ENCODE assay signal across 8 cellular contexts in genomic region chr3:116140100-116140689, GRCh38.
DNase-seq lines count a peak whose midpoint lies in the region; ATAC-seq and TF ChIP-seq lines count a peak whose summit lies in the region.

No MANE protein-coding gene starts in this region.

- H3K4me3 ChIP-seq in cardiac muscle cell (no peak overlapping the region), right cardiac atrium (ENCODE audit: low read length) (no peak overlapping the region), fibroblast of the aortic adventitia (ENCODE audit: low read depth, low read length) (no peak overlapping the region), suprapubic skin (no peak overlapping the region)

- H3K4me3 Mint-ChIP-seq in T-helper 2 cell treated with Interferon-gamma antibody and Interleukin-4, amounts not matched to agents 5 μg/mL and 100 μg/mL, for 36 hours = no peak overlapping the region

- H3K4me1 ChIP-seq in cardiac muscle cell (ENCODE audit: low read depth) (no peaks in the 10 kb centered on the region), right cardiac atrium (ENCODE audit: control insufficient read depth, insufficient read depth, low read length) (no peaks in the 10 kb centered on the region), suprapubic skin (no peaks in the 10 kb centered on the region)

- H3K27me3 ChIP-seq in cardiac muscle cell (no peaks in the 10 kb centered on the region), right cardiac atrium (ENCODE audit: control insufficient read depth, insufficient read depth) (no peaks in the 10 kb centered on the region), suprapubic skin (no peaks in the 10 kb centered on the region)

- no peak for TF ChIP-seq POLR2A in suprapubic skin (IDR thresholded peaks at IDR 0.05)

- ATAC-seq in right cardiac atrium = no peak
- ATAC-seq in left ventricle myocardium superior = no peak

- no peaks in the 10 kb centered on the region for H3K27me3 Mint-ChIP-seq in T-helper 2 cell treated with Interferon-gamma antibody and Interleukin-4, amounts not matched to agents 5 μg/mL and 100 μg/mL, for 36 hours (ENCODE audit: low read depth)

- no peaks in the 10 kb centered on the region for H3K9me3 Mint-ChIP-seq in T-helper 2 cell treated with Interferon-gamma antibody and Interleukin-4, amounts not matched to agents 5 μg/mL and 100 μg/mL, for 36 hours

- DNase-seq in cardiac muscle cell (ENCODE audit: low read depth in 1 of 2, low spot score in 1 of 2) (peak; percentile 48 to 63), right cardiac atrium (no peak), RPMI8226 (peak; percentile 12), fibroblast of the aortic adventitia (ENCODE audit: low read depth) (peak; percentile 64), suprapubic skin (ENCODE audit: low spot score in 2 of 2) (no peak), left ventricle myocardium superior (no peak)
- DNase-seq in T-helper 2 cell treated with Interferon-gamma antibody and Interleukin-4, amounts not matched to agents 5 μg/mL and 100 μg/mL, for 36 hours (ENCODE audit: low spot score) = no peak

- TF ChIP-seq CTCF in cardiac muscle cell (IDR thresholded peaks at IDR 0.05; ENCODE audit: low read depth, low read length) = peak; percentile 87
- peak; percentile 86 for TF ChIP-seq CTCF in fibroblast of the aortic adventitia (IDR thresholded peaks at IDR 0.05; ENCODE audit: insufficient read depth, low read length)
- peak; percentile 15 to 39 for TF ChIP-seq CTCF in suprapubic skin (IDR thresholded peaks at IDR 0.05)

- H3K9me3 ChIP-seq in cardiac muscle cell (ENCODE audit: low read depth) (no peaks in the 10 kb centered on the region), right cardiac atrium (ENCODE audit: control insufficient read depth, low read length) (no peaks in the 10 kb centered on the region), suprapubic skin (peaks cover 1% of the 10 kb centered on the region)

- intact Hi-C loops in right cardiac atrium (cut with DNase I) (no loop called here), left ventricle myocardium superior (cut with micrococcal nuclease) (no loop called here)

- H3K4me1 Mint-ChIP-seq in T-helper 2 cell treated with Interferon-gamma antibody and Interleukin-4, amounts not matched to agents 5 μg/mL and 100 μg/mL, for 36 hours (ENCODE audit: low read depth) = no peaks in the 10 kb centered on the region

- H3K36me3 Mint-ChIP-seq in T-helper 2 cell treated with Interferon-gamma antibody and Interleukin-4, amounts not matched to agents 5 μg/mL and 100 μg/mL, for 36 hours (ENCODE audit: low read depth) = no peaks in the 10 kb centered on the region

- H3K36me3 ChIP-seq in cardiac muscle cell (no peaks in the 10 kb centered on the region), suprapubic skin (no peaks in the 10 kb centered on the region)

- 31% methylated on average over 5 of the region's 5 CpGs for WGBS in right cardiac atrium
- 28% methylated on average over 5 of the region's 5 CpGs for WGBS in suprapubic skin

- peak; percentile 60 for TF ChIP-seq RAD21 in Ishikawa (IDR thresholded peaks at IDR 0.05; ENCODE audit: low read depth)

- TF ChIP-seq EP300 in Ishikawa (IDR thresholded peaks at IDR 0.05; ENCODE audit: borderline replicate concordance) (no peak), suprapubic skin (IDR thresholded peaks at IDR 0.05) (no peak)

- no peak overlapping the region for H3K27ac Mint-ChIP-seq in T-helper 2 cell treated with Interferon-gamma antibody and Interleukin-4, amounts not matched to agents 5 μg/mL and 100 μg/mL, for 36 hours

- H3K27ac ChIP-seq in cardiac muscle cell (no peak overlapping the region), right cardiac atrium (ENCODE audit: low read length) (no peak overlapping the region), suprapubic skin (no peak overlapping the region)

TF ChIP-seq in Ishikawa, 13 proteins besides CTCF, POLR2A, EP300 and RAD21:
- TF ChIP-seq NFIC (IDR thresholded peaks at IDR 0.05) (peak; percentile 48), CREB1 (IDR thresholded peaks at IDR 0.05; ENCODE audit: low read depth) (no peak)
TF ChIP-seq in Ishikawa: peak in this region for 1.

Comparison
In these comparisons a context has a peak if more than half of its experiments do, and no peak if none do; other contexts are left out.
1. DNase-seq: peak in cardiac muscle cell (2 of 2), RPMI8226 (single experiment) and fibroblast of the aortic adventitia (single experiment); none in right cardiac atrium (0 of 3), suprapubic skin (0 of 2), T-helper 2 cell treated with Interferon-gamma antibody and Interleukin-4, amounts not matched to agents 5 μg/mL and 100 μg/mL, for 36 hours (single experiment) and left ventricle myocardium superior (single experiment).
2. CTCF ChIP-seq: peak in every context shown above with its lines; median percentile 87 in cardiac muscle cell; 86 in fibroblast of the aortic adventitia; 27 in suprapubic skin.